In genomic region chrX:78104447-78105176, GRCh38 we compare ENCODE assay signal across 8 cellular contexts. TPM values are rescaled to one million over a fixed set of nuclear protein-coding genes. Genes with fewer than 3 reads are reported as not detected.
DNase-seq lines count a peak whose midpoint lies in the region; ATAC-seq and TF ChIP-seq lines count a peak whose summit lies in the region.

No MANE protein-coding gene starts in this region.

- no peak overlapping the region for H4K5ac ChIP-seq in mesendoderm (ENCODE audit: low read length)

- peak overlapping the region; percentile 86 for H3K9ac ChIP-seq in mesendoderm (ENCODE audit: low read length)

- no peak for TF ChIP-seq EP300 in suprapubic skin (IDR thresholded peaks at IDR 0.05)

- H3K9me3 ChIP-seq in CD8-positive, alpha-beta T cell (ENCODE audit: low read length): no peaks in the 10 kb centered on the region
- no peaks in the 10 kb centered on the region for H3K9me3 ChIP-seq in suprapubic skin

- TF ChIP-seq CTCF in CD8-positive, alpha-beta T cell (IDR thresholded peaks at IDR 0.05): no peak
- TF ChIP-seq CTCF in WTC11 (IDR thresholded peaks at IDR 0.05): no peak
- no peak for TF ChIP-seq CTCF in suprapubic skin (IDR thresholded peaks at IDR 0.05)

- H3K56ac ChIP-seq in mesendoderm (ENCODE audit: low read length): peak overlapping the region; percentile 89

- no peak overlapping the region for H2BK5ac ChIP-seq in mesendoderm (ENCODE audit: low read length)

- H3K4ac ChIP-seq in mesendoderm (ENCODE audit: low read depth, low read length): peak overlapping the region; percentile 71

- peak overlapping the region; percentile 96 for H3K27ac Mint-ChIP-seq in CD8-positive, alpha-beta T cell
- peak overlapping the region; percentile 93 for H3K27ac Mint-ChIP-seq in WTC11
- H3K27ac Mint-ChIP-seq in effector memory CD8-positive, alpha-beta T cell: peak overlapping the region; percentile 90 to 95

- H3K79me1 ChIP-seq in mesendoderm (ENCODE audit: low read length): no peaks in the 10 kb centered on the region

- H3K4me3 ChIP-seq in CD8-positive, alpha-beta T cell (ENCODE audit: low read depth, low read length): peak overlapping the region; percentile 99
- H3K4me3 ChIP-seq in mesendoderm (ENCODE audit: low read length): peak overlapping the region; percentile 91
- H3K4me3 ChIP-seq in suprapubic skin: peak overlapping the region; percentile 70

- H3K27me3 ChIP-seq in CD8-positive, alpha-beta T cell (ENCODE audit: insufficient read depth, low read length): no peaks in the 10 kb centered on the region
- H3K27me3 ChIP-seq in mesendoderm (ENCODE audit: insufficient read depth, low read length, poor library complexity) (no peaks in the 10 kb centered on the region), suprapubic skin (no peaks in the 10 kb centered on the region)

- DNase-seq in CD8-positive, alpha-beta T cell: peak in 5 of 7 experiments; percentile 7 to 45 (median 24)
- peak; percentile 30 for DNase-seq in NCI-H2029 (lab: John Stamatoyannopoulos, UW)
- peak; percentile 17 for DNase-seq in WTC11 (ENCODE audit: low spot score)
- DNase-seq in effector memory CD8-positive, alpha-beta T cell: peak in 1 of 3 experiments; percentile 1
- peak; percentile 38 for DNase-seq in mesendoderm
- DNase-seq in suprapubic skin (ENCODE audit: low spot score in 2 of 2): peak; percentile 68 to 69
- DNase-seq in DMS79 treated with DMSO at 0.1 percent for 48 hours (lab: John Stamatoyannopoulos, UW): no peak

- POLR2A ChIA-PET in CD8-positive, alpha-beta T cell (lab: Charles Lee): interaction anchor here (0.7 to 2.2 kb wide), 5 partner anchors 17 to 1056 kb away, joined by 3 to 11 read pairs (median 3); partner anchors contain the start of gene COX7B
- POLR2A ChIA-PET in WTC11 (lab: Charles Lee): no interaction called here

- ATAC-seq in CD8-positive, alpha-beta T cell: peak; percentile 8
- ATAC-seq in GM21529 (IDR thresholded peaks at IDR 0.05; ENCODE audit: unreplicated experiment) (peak; percentile 32), WTC11 (no peak)
- ATAC-seq in effector memory CD8-positive, alpha-beta T cell (replicated peaks): no peak

- no peak overlapping the region for H2BK120ac ChIP-seq in mesendoderm (ENCODE audit: low read depth, low read length)

- peak overlapping the region; percentile 98 for H3K27ac ChIP-seq in CD8-positive, alpha-beta T cell (ENCODE audit: low read depth, low read length)
- peak overlapping the region; percentile 60 for H3K27ac ChIP-seq in mesendoderm (ENCODE audit: low read depth, low read length)
- peak overlapping the region; percentile 96 for H3K27ac ChIP-seq in suprapubic skin

- H2AK5ac ChIP-seq in mesendoderm (ENCODE audit: low read length): no peak overlapping the region

- WGBS in mesendoderm (ENCODE audit: extremely low coverage, insufficient coverage, low lambda C conversion rate): no CpG with 5 or more reads among the region's 27 CpGs
- WGBS in suprapubic skin: 34% methylated on average over 27 of the region's 27 CpGs

- H3K4me3 Mint-ChIP-seq in CD8-positive, alpha-beta T cell: peak overlapping the region; percentile 94
- peak overlapping the region; percentile 96 for H3K4me3 Mint-ChIP-seq in WTC11
- H3K4me3 Mint-ChIP-seq in effector memory CD8-positive, alpha-beta T cell: peak overlapping the region; percentile 88

- no peak for TF ChIP-seq POLR2A in suprapubic skin (IDR thresholded peaks at IDR 0.05)

- H4K8ac ChIP-seq in mesendoderm (ENCODE audit: low read depth, low read length): no peak overlapping the region

- H3K27me3 Mint-ChIP-seq in CD8-positive, alpha-beta T cell (ENCODE audit: low read depth): no peaks in the 10 kb centered on the region
- H3K27me3 Mint-ChIP-seq in WTC11 (ENCODE audit: low read depth): 0 out of 2 replicates have a peak, but pooled peaks cover under 1% of the 10 kb centered on the region
- H3K27me3 Mint-ChIP-seq in effector memory CD8-positive, alpha-beta T cell: no peaks in the 10 kb centered on the region

- intact Hi-C loops in CD8-positive, alpha-beta T cell (cut with DNase I, micrococcal nuclease): loop anchor here (1.0 to 10.0 kb wide), 8 partner anchors 31 to 1930 kb away; partner anchors contain the start of genes ATP7A (in 2 of the 2), ATRX (in 2 of the 2), COX7B (in 1 of the 2) and PBDC1 (in 1 of the 2)

- H3K4me1 ChIP-seq in CD8-positive, alpha-beta T cell (ENCODE audit: insufficient read depth, low read length): peaks cover 52% of the 10 kb centered on the region
- H3K4me1 ChIP-seq in mesendoderm (ENCODE audit: control insufficient read depth, low read depth, low read length) (no peaks in the 10 kb centered on the region), suprapubic skin (peaks cover 39% of the 10 kb centered on the region)

- peak overlapping the region; percentile 61 for H3K18ac ChIP-seq in mesendoderm (ENCODE audit: low read length)

- peaks cover 30% of the 10 kb centered on the region for H3K36me3 Mint-ChIP-seq in CD8-positive, alpha-beta T cell
- peaks cover 37% of the 10 kb centered on the region for H3K36me3 Mint-ChIP-seq in WTC11
- peaks cover 34% of the 10 kb centered on the region for H3K36me3 Mint-ChIP-seq in effector memory CD8-positive, alpha-beta T cell (ENCODE audit: insufficient read depth)

- H3K4me2 ChIP-seq in mesendoderm (ENCODE audit: low read length): peak overlapping the region; percentile 20

- CTCF ChIA-PET in CD8-positive, alpha-beta T cell (lab: Charles Lee): interaction anchor here (1.2 to 1.7 kb wide), 3 partner anchors 12 to 206 kb away, joined by 3 to 5 read pairs (median 3); partner anchors contain the start of gene COX7B
- CTCF ChIA-PET in WTC11 (lab: Charles Lee): no interaction called here

- H2BK15ac ChIP-seq in mesendoderm (replicated peaks; ENCODE audit: low read depth): no peak overlapping the region

- peaks cover 53% of the 10 kb centered on the region for H3K4me1 Mint-ChIP-seq in CD8-positive, alpha-beta T cell (ENCODE audit: low read depth)
- H3K4me1 Mint-ChIP-seq in WTC11: peaks cover 38% of the 10 kb centered on the region
- peaks cover 33 to 39% of the 10 kb centered on the region in 2 donors for H3K4me1 Mint-ChIP-seq in effector memory CD8-positive, alpha-beta T cell (ENCODE audit: low read depth in 2 of 2)

- H3K79me2 ChIP-seq in mesendoderm (ENCODE audit: control insufficient read depth, insufficient read depth, low read length): peaks cover 54% of the 10 kb centered on the region

- no peaks in the 10 kb centered on the region for H3K9me3 Mint-ChIP-seq in CD8-positive, alpha-beta T cell
- no peaks in the 10 kb centered on the region for H3K9me3 Mint-ChIP-seq in WTC11
- H3K9me3 Mint-ChIP-seq in effector memory CD8-positive, alpha-beta T cell: no peaks in the 10 kb centered on the region

- no peak overlapping the region for H3K23ac ChIP-seq in mesendoderm (ENCODE audit: low read length)

- H3K36me3 ChIP-seq in CD8-positive, alpha-beta T cell (ENCODE audit: insufficient read depth, low read length): no peaks in the 10 kb centered on the region
- no peaks in the 10 kb centered on the region for H3K36me3 ChIP-seq in mesendoderm (ENCODE audit: control insufficient read depth, insufficient read depth, low read length)
- no peaks in the 10 kb centered on the region for H3K36me3 ChIP-seq in suprapubic skin

TF ChIP-seq in WTC11, 78 proteins besides CTCF, POLR2A, EP300 and RAD21 (continues in another document):
- no peak for TF ChIP-seq CREM (CRISPR knock-in tag; IDR thresholded peaks at IDR 0.05)
- TF ChIP-seq ZNF416 (CRISPR knock-in tag; IDR thresholded peaks at IDR 0.05): no peak
- TF ChIP-seq JAZF1 (CRISPR knock-in tag; IDR thresholded peaks at IDR 0.05): no peak
- TF ChIP-seq GRHL2 (CRISPR knock-in tag; IDR thresholded peaks at IDR 0.05; ENCODE audit: insufficient replicate concordance, severe bottlenecking): no peak
- TF ChIP-seq PREB (CRISPR knock-in tag; IDR thresholded peaks at IDR 0.05; ENCODE audit: borderline replicate concordance): no peak
- 0 out of 2 replicates have a peak, but pooled peaks have one; percentile 11 for TF ChIP-seq ZNF281 (CRISPR knock-in tag; IDR thresholded peaks at IDR 0.05)
- no peak for TF ChIP-seq IRF2 (CRISPR knock-in tag; IDR thresholded peaks at IDR 0.05; ENCODE audit: borderline replicate concordance, low read depth)

RNA-seq across cellular contexts. Expression of gene PGK1, which starts 0.6 kb away (rescaled TPM):
- 100 to 1,000 TPM; 364 to 374 TPM for total RNA-seq in CD8-positive, alpha-beta T cell
- total RNA-seq in WTC11 (2021) (607 to 956 TPM (median 949 TPM) in 3 replicates), suprapubic skin (100 to 1,000 TPM; 147 to 193 (median 170) TPM)
- polyA plus RNA-seq in mesendoderm (2013, experiment 1 of 2): 194 TPM
- polyA plus RNA-seq in mesendoderm (2013, experiment 2 of 2): 199 TPM

RNA-seq across cellular contexts. Expression of gene TAF9B, which starts 34.8 kb away (rescaled TPM):
- 1 to 10 TPM; 5.7 to 7.1 TPM for total RNA-seq in CD8-positive, alpha-beta T cell
- total RNA-seq in WTC11 (2021) (16.7 to 20.2 TPM (median 17.3 TPM) in 3 replicates), suprapubic skin (10 to 100 TPM in 2 of 4 donors, 1 to 10 TPM in 2; 8.9 to 14.2 (median 10.7) TPM)
- 34.4 TPM for polyA plus RNA-seq in mesendoderm (2013, experiment 1 of 2)
- 33.7 TPM for polyA plus RNA-seq in mesendoderm (2013, experiment 2 of 2)

Comparison
In these comparisons a context has a peak if more than half of its experiments do, and no peak if none do; other contexts are left out.
1. ATAC-seq: peak in CD8-positive, alpha-beta T cell (single experiment) and GM21529 (single experiment); none in WTC11 (single experiment) and effector memory CD8-positive, alpha-beta T cell (single experiment).
2. Peak in every context shown above with its lines, with median percentiles within 50 percentile points of each other: H3K27ac ChIP-seq, H3K4me3 ChIP-seq, H3K27ac Mint-ChIP-seq and H3K4me3 Mint-ChIP-seq.